1 cellular context compared by ENCODE assay signal in the genomic region with DNA sequence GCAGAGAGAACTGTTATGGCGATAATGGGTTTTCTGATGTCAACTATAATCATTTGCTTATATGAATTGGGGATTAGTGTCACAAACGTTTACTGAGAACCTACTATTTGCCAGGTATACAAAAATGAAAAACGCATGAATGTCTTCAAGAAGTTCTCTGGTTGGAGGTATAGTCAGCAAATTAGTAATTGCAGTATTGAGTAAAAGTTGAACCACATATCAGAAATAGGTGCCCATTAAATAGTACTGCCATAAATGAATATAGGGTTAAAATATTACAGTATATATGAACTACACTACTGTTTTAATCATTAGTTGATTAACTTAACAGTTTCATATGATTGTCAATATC.
TF ChIP-seq lines count a peak whose summit lies in the region.

No MANE protein-coding gene starts in this region.

TF ChIP-seq in SK-N-SH treated with all-trans-retinoic acid at 6 μM for 48 hours, 23 proteins besides CTCF, POLR2A, EP300 and RAD21 (continued from another document):
- TF ChIP-seq, protein P1, sequence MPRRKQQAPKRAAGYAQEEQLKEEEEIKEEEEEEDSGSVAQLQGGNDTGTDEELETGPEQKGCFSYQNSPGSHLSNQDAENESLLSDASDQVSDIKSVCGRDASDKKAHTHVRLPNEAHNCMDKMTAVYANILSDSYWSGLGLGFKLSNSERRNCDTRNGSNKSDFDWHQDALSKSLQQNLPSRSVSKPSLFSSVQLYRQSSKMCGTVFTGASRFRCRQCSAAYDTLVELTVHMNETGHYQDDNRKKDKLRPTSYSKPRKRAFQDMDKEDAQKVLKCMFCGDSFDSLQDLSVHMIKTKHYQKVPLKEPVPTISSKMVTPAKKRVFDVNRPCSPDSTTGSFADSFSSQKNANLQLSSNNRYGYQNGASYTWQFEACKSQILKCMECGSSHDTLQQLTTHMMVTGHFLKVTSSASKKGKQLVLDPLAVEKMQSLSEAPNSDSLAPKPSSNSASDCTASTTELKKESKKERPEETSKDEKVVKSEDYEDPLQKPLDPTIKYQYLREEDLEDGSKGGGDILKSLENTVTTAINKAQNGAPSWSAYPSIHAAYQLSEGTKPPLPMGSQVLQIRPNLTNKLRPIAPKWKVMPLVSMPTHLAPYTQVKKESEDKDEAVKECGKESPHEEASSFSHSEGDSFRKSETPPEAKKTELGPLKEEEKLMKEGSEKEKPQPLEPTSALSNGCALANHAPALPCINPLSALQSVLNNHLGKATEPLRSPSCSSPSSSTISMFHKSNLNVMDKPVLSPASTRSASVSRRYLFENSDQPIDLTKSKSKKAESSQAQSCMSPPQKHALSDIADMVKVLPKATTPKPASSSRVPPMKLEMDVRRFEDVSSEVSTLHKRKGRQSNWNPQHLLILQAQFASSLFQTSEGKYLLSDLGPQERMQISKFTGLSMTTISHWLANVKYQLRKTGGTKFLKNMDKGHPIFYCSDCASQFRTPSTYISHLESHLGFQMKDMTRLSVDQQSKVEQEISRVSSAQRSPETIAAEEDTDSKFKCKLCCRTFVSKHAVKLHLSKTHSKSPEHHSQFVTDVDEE (CRISPR knock-in tag; IDR thresholded peaks at IDR 0.05): no peak
- TF ChIP-seq CSDC2 (CRISPR knock-in tag; IDR thresholded peaks at IDR 0.05) (no peak), RARB (CRISPR knock-in tag; IDR thresholded peaks at IDR 0.05) (no peak), TOX (CRISPR knock-in tag; IDR thresholded peaks at IDR 0.05; ENCODE audit: borderline replicate concordance) (no peak), ZFP3 (CRISPR knock-in tag; IDR thresholded peaks at IDR 0.05) (no peak), ZNF565 (CRISPR knock-in tag; conservative IDR thresholded peaks at IDR 0.05; ENCODE audit: low read depth) (no peak), ARNTL (CRISPR knock-in tag; IDR thresholded peaks at IDR 0.05; ENCODE audit: borderline replicate concordance, low read depth) (no peak), SNAI2 (CRISPR knock-in tag; IDR thresholded peaks at IDR 0.05) (no peak), ZNF70 (CRISPR knock-in tag; IDR thresholded peaks at IDR 0.05) (no peak), ESRRG (CRISPR knock-in tag; IDR thresholded peaks at IDR 0.05) (no peak), ZFP30 (CRISPR knock-in tag; IDR thresholded peaks at IDR 0.05) (no peak), TCF4 (CRISPR knock-in tag; IDR thresholded peaks at IDR 0.05; ENCODE audit: borderline replicate concordance) (no peak)
- TF ChIP-seq, protein P2, sequence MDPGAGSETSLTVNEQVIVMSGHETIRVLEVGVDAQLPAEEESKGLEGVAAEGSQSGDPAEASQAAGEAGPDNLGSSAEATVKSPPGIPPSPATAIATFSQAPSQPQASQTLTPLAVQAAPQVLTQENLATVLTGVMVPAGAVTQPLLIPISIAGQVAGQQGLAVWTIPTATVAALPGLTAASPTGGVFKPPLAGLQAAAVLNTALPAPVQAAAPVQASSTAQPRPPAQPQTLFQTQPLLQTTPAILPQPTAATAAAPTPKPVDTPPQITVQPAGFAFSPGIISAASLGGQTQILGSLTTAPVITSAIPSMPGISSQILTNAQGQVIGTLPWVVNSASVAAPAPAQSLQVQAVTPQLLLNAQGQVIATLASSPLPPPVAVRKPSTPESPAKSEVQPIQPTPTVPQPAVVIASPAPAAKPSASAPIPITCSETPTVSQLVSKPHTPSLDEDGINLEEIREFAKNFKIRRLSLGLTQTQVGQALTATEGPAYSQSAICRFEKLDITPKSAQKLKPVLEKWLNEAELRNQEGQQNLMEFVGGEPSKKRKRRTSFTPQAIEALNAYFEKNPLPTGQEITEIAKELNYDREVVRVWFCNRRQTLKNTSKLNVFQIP (CRISPR knock-in tag; IDR thresholded peaks at IDR 0.05; ENCODE audit: borderline replicate concordance, low read depth): no peak
- TF ChIP-seq, protein P3, sequence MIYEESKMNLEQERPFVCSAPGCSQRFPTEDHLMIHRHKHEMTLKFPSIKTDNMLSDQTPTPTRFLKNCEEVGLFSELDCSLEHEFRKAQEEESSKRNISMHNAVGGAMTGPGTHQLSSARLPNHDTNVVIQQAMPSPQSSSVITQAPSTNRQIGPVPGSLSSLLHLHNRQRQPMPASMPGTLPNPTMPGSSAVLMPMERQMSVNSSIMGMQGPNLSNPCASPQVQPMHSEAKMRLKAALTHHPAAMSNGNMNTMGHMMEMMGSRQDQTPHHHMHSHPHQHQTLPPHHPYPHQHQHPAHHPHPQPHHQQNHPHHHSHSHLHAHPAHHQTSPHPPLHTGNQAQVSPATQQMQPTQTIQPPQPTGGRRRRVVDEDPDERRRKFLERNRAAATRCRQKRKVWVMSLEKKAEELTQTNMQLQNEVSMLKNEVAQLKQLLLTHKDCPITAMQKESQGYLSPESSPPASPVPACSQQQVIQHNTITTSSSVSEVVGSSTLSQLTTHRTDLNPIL (CRISPR knock-in tag; IDR thresholded peaks at IDR 0.05; ENCODE audit: low read depth): no peak
- TF ChIP-seq, protein P4, sequence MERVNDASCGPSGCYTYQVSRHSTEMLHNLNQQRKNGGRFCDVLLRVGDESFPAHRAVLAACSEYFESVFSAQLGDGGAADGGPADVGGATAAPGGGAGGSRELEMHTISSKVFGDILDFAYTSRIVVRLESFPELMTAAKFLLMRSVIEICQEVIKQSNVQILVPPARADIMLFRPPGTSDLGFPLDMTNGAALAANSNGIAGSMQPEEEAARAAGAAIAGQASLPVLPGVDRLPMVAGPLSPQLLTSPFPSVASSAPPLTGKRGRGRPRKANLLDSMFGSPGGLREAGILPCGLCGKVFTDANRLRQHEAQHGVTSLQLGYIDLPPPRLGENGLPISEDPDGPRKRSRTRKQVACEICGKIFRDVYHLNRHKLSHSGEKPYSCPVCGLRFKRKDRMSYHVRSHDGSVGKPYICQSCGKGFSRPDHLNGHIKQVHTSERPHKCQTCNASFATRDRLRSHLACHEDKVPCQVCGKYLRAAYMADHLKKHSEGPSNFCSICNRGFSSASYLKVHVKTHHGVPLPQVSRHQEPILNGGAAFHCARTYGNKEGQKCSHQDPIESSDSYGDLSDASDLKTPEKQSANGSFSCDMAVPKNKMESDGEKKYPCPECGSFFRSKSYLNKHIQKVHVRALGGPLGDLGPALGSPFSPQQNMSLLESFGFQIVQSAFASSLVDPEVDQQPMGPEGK (CRISPR knock-in tag; IDR thresholded peaks at IDR 0.05; ENCODE audit: borderline replicate concordance): no peak
- TF ChIP-seq, protein P5, sequence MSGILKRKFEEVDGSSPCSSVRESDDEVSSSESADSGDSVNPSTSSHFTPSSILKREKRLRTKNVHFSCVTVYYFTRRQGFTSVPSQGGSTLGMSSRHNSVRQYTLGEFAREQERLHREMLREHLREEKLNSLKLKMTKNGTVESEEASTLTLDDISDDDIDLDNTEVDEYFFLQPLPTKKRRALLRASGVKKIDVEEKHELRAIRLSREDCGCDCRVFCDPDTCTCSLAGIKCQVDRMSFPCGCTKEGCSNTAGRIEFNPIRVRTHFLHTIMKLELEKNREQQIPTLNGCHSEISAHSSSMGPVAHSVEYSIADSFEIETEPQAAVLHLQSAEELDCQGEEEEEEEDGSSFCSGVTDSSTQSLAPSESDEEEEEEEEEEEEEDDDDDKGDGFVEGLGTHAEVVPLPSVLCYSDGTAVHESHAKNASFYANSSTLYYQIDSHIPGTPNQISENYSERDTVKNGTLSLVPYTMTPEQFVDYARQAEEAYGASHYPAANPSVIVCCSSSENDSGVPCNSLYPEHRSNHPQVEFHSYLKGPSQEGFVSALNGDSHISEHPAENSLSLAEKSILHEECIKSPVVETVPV (CRISPR knock-in tag; IDR thresholded peaks at IDR 0.05): no peak
TF ChIP-seq in SK-N-SH treated with all-trans-retinoic acid at 6 μM for 48 hours: peak in this region for 0.
